Comparison of ENCODE assay signal across 1 cellular context in the genomic region with DNA sequence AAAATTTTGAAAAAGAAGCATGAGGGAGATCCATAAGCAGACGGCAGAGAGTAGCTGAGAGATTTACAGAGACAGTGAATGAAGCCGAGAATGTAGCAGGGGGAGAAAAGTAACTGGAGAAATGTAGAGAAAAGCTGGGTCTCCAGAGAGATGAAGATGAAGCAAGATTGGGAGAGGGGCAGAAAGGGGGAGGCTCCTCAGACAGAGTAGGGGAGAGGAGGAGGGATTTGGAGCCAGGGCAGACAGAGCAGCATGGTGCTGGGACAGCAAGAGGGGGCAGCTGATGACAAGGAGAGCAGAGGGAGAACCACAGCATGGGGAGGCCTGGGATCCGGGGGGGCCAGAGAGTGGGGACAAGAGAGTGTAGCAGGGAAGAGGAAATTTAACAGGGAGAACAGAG.
TF ChIP-seq lines count a peak whose summit lies in the region.

No MANE protein-coding gene starts in this region.

TF ChIP-seq in H1, 55 proteins besides CTCF, POLR2A, EP300 and RAD21:
- TF ChIP-seq SIN3A (conservative IDR thresholded peaks at IDR 0.05 in 1 of 2, IDR thresholded peaks at IDR 0.05 in 1 of 2; ENCODE audit: low read depth in 1 of 2, low read length in 2 of 2): no peak
- no peak for TF ChIP-seq SIRT6 (IDR thresholded peaks at IDR 0.05; ENCODE audit: low read length)
- no peak for TF ChIP-seq SP2 (IDR thresholded peaks at IDR 0.05; ENCODE audit: low read length)
- TF ChIP-seq, protein P1, sequence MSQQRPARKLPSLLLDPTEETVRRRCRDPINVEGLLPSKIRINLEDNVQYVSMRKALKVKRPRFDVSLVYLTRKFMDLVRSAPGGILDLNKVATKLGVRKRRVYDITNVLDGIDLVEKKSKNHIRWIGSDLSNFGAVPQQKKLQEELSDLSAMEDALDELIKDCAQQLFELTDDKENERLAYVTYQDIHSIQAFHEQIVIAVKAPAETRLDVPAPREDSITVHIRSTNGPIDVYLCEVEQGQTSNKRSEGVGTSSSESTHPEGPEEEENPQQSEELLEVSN (IDR thresholded peaks at IDR 0.05): no peak
- no peak for TF ChIP-seq RNF2 (IDR thresholded peaks at IDR 0.05; ENCODE audit: borderline replicate concordance, low read depth, low read length, missing control alignments, poor library complexity, severe bottlenecking)
- TF ChIP-seq CREB1 (IDR thresholded peaks at IDR 0.05): no peak
- TF ChIP-seq ASH2L (IDR thresholded peaks at IDR 0.05; ENCODE audit: low read length): no peak
- no peak for TF ChIP-seq TAF1 (IDR thresholded peaks at IDR 0.05; ENCODE audit: low read depth, low read length)
- no peak for TF ChIP-seq JUN (IDR thresholded peaks at IDR 0.05; ENCODE audit: low read depth, low read length)
- TF ChIP-seq EGR1 (IDR thresholded peaks at IDR 0.05; ENCODE audit: borderline replicate concordance, low read depth, low read length): no peak
- TF ChIP-seq CBX5 (IDR thresholded peaks at IDR 0.05; ENCODE audit: low read depth, low read length): no peak
- TF ChIP-seq GABPA (IDR thresholded peaks at IDR 0.05; ENCODE audit: borderline replicate concordance, insufficient read depth, low read length): no peak
- no peak for TF ChIP-seq GTF2F1 (IDR thresholded peaks at IDR 0.05; ENCODE audit: borderline replicate concordance, low read depth, low read length)
- TF ChIP-seq PHF8 (conservative IDR thresholded peaks at IDR 0.05; ENCODE audit: low read depth, low read length): no peak
